ENCODE assay signal across 19 cellular contexts in genomic region chr2:216327447-216327846, GRCh38. TPM values are rescaled to one million over a fixed set of nuclear protein-coding genes. Genes with fewer than 3 reads are reported as not detected.
"Had no signal": no experiment of that assay in that cellular context is flagged by ENCODE, and none has a peak within 500 bp of the region (broad histone marks: within the 10 kb centered on the region; RNA-seq: fewer than 3 reads in every experiment).

No MANE protein-coding gene starts in this region.

- H3K4me1 ChIP-seq: body of pancreas, gastroesophageal sphincter, parathyroid adenoma, suprapubic skin had no signal

- H2AFZ ChIP-seq: parathyroid adenoma had no signal

- H3K4me3 ChIP-seq: body of pancreas, gastroesophageal sphincter, suprapubic skin had no signal

- H3K27me3 ChIP-seq: body of pancreas, gastroesophageal sphincter, suprapubic skin had no signal

- H3K27me3 Mint-ChIP-seq: central memory CD8-positive, alpha-beta T cell had no signal

- H3K9me3 Mint-ChIP-seq: activated T-helper 1 cell treated with anti-CD3 and anti-CD28 coated beads, Interleukin-12 subunit alpha, Interleukin-12 subunit beta, Interleukin-2, Interleukin-4 antibody, amounts not matched to agents 30 ng/mL and 10 ng/mL and 1 ng/mL, durations not matched to agents 14 hours and 24 hours and 36 hours; central memory CD8-positive, alpha-beta T cell; type B pancreatic cell had no signal

- DNase-seq: activated CD8-positive, alpha-beta T cell treated with anti-CD3 and anti-CD28 coated beads, Interleukin-2, amount 10 ng/mL, durations not matched to agents 7 days and 5 days; activated naive CD4-positive, alpha-beta T cell; body of pancreas; effector memory CD4-positive, alpha-beta T cell; kidney; retina; stimulated activated CD4-positive, alpha-beta T cell treated with anti-CD3 and anti-CD28 coated beads, Interleukin-4, amount 100 ng/mL, for 1 hour; stimulated activated CD8-positive, alpha-beta memory T cell treated with anti-CD3 and anti-CD28 coated beads, Interleukin-4, amount 100 ng/mL, for 48 hours; stimulated activated naive CD8-positive, alpha-beta T cell treated with anti-CD3 and anti-CD28 coated beads, Interleukin-15, Interleukin-2, amounts not matched to agents 100 U/mL and 50 U/mL, for 24 hours had no signal

- H3K36me3 ChIP-seq: gastroesophageal sphincter, suprapubic skin had no signal

- H3K4me1 Mint-ChIP-seq: central memory CD8-positive, alpha-beta T cell; neural crest cell had no signal

- ATAC-seq: activated CD8-positive, alpha-beta T cell treated with anti-CD3 and anti-CD28 coated beads, Interleukin-2, amount 10 ng/mL, durations not matched to agents 7 days and 5 days; body of pancreas; gastroesophageal sphincter; stimulated activated naive CD8-positive, alpha-beta T cell treated with anti-CD3 and anti-CD28 coated beads, Interleukin-15, Interleukin-2, amounts not matched to agents 100 U/mL and 50 U/mL, for 24 hours had no signal

- H3K27ac Mint-ChIP-seq: activated CD8-positive, alpha-beta T cell treated with anti-CD3 and anti-CD28 coated beads, Interleukin-2, amount 10 ng/mL, durations not matched to agents 7 days and 5 days; activated T-helper 1 cell treated with anti-CD3 and anti-CD28 coated beads, Interleukin-12 subunit alpha, Interleukin-12 subunit beta, Interleukin-2, Interleukin-4 antibody, amounts not matched to agents 30 ng/mL and 10 ng/mL and 1 ng/mL, durations not matched to agents 14 hours and 24 hours and 36 hours; type B pancreatic cell had no signal

- H3K79me2 ChIP-seq: parathyroid adenoma had no signal

- H3K36me3 Mint-ChIP-seq: type B pancreatic cell had no signal

- H3K27ac ChIP-seq: body of pancreas, gastroesophageal sphincter, parathyroid adenoma, suprapubic skin, VCaP had no signal

- H3K4me3 Mint-ChIP-seq: activated CD8-positive, alpha-beta T cell treated with anti-CD3 and anti-CD28 coated beads, Interleukin-2, amount 10 ng/mL, durations not matched to agents 7 days and 5 days; activated T-helper 1 cell treated with anti-CD3 and anti-CD28 coated beads, Interleukin-12 subunit alpha, Interleukin-12 subunit beta, Interleukin-2, Interleukin-4 antibody, amounts not matched to agents 30 ng/mL and 10 ng/mL and 1 ng/mL, durations not matched to agents 14 hours and 24 hours and 36 hours; central memory CD8-positive, alpha-beta T cell; neural crest cell; type B pancreatic cell had no signal

- H3K9me3 ChIP-seq: body of pancreas, gastroesophageal sphincter, suprapubic skin had no signal

RNA-seq across cellular contexts. Expression of gene MARCHF4, which starts 44.8 kb away (rescaled TPM):
- total RNA-seq: activated CD8-positive, alpha-beta T cell treated with anti-CD3 and anti-CD28 coated beads, Interleukin-2, amount 10 ng/mL, durations not matched to agents 7 days and 5 days; activated T-helper 1 cell treated with anti-CD3 and anti-CD28 coated beads, Interleukin-12 subunit alpha, Interleukin-12 subunit beta, Interleukin-2, Interleukin-4 antibody, amounts not matched to agents 30 ng/mL and 10 ng/mL and 1 ng/mL, durations not matched to agents 14 hours and 24 hours and 36 hours; gastroesophageal sphincter; kidney; liver; mesenteric fat pad had no signal
- polyA plus RNA-seq: liver had no signal
